ENCODE assay signal across 1 cellular context in the genomic region with DNA sequence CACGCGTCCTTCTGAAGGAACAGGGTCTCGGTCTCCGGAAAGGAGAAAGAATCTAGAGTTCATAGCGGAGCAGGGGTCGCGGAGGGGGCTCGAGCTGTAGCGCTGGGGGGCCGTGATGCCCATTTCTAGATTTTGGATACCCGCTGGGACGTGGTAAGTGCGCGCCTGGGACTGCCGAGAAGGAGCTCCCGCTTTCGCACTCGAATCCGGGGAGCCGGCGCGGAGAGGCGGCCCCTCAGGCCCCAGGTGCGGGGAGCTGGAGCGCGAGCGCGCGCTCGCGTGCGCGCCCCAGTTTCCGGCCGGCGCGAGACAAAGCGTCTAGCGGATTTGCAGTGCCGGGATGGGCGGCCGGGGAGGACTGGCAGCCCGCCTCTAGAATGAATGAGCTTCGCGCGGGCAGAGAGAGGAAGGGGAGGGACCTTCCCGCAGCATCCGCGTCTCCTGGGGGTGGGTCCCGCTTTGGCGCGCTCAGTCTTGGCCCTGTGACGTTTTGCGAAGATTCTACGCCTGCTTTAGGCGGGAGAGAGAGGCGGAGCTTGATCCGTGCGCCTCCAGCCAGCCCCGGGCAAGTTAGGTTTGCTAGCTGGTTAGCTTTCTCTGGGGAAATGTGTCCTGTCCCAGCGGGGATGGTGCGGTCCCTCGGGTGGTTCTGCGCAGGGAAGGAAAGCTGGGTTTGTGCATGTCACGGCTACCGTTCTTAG.
A peak's percentile ranks its signal among the peaks of the same experiment; 100 is the strongest.
TF ChIP-seq lines count a peak whose summit lies in the region.

No MANE protein-coding gene starts in this region.

TF ChIP-seq in HepG2, 621 proteins besides CTCF, POLR2A, EP300 and RAD21 (continued from another document and continues in another):
- TF ChIP-seq, protein P1, sequence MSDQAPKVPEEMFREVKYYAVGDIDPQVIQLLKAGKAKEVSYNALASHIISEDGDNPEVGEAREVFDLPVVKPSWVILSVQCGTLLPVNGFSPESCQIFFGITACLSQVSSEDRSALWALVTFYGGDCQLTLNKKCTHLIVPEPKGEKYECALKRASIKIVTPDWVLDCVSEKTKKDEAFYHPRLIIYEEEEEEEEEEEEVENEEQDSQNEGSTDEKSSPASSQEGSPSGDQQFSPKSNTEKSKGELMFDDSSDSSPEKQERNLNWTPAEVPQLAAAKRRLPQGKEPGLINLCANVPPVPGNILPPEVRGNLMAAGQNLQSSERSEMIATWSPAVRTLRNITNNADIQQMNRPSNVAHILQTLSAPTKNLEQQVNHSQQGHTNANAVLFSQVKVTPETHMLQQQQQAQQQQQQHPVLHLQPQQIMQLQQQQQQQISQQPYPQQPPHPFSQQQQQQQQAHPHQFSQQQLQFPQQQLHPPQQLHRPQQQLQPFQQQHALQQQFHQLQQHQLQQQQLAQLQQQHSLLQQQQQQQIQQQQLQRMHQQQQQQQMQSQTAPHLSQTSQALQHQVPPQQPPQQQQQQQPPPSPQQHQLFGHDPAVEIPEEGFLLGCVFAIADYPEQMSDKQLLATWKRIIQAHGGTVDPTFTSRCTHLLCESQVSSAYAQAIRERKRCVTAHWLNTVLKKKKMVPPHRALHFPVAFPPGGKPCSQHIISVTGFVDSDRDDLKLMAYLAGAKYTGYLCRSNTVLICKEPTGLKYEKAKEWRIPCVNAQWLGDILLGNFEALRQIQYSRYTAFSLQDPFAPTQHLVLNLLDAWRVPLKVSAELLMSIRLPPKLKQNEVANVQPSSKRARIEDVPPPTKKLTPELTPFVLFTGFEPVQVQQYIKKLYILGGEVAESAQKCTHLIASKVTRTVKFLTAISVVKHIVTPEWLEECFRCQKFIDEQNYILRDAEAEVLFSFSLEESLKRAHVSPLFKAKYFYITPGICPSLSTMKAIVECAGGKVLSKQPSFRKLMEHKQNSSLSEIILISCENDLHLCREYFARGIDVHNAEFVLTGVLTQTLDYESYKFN (CRISPR knock-in tag; conservative IDR thresholded peaks at IDR 0.05): no peak
- TF ChIP-seq HDAC2 (CRISPR knock-in tag; IDR thresholded peaks at IDR 0.05) (no peak), SUZ12 (IDR thresholded peaks at IDR 0.05; ENCODE audit: low read depth, low read length) (no peak), CENPT (CRISPR knock-in tag; IDR thresholded peaks at IDR 0.05; ENCODE audit: low read depth) (no peak), ZNF569 (CRISPR knock-in tag; IDR thresholded peaks at IDR 0.05; ENCODE audit: borderline replicate concordance) (no peak), ZNF7 (CRISPR knock-in tag; IDR thresholded peaks at IDR 0.05) (no peak), RBM22 (optimal IDR thresholded peaks at IDR 0.05; ENCODE audit: low read length) (no peak), HNF4A (CRISPR knock-in tag; IDR thresholded peaks at IDR 0.05) (no peak), ZNF775 (CRISPR knock-in tag; IDR thresholded peaks at IDR 0.05; ENCODE audit: borderline replicate concordance) (no peak), TCF7L2 (IDR thresholded peaks at IDR 0.05; ENCODE audit: low read depth, low read length) (no peak), MAFG (CRISPR knock-in tag; IDR thresholded peaks at IDR 0.05) (no peak), PHF5A (CRISPR knock-in tag; IDR thresholded peaks at IDR 0.05; ENCODE audit: low read depth, unreplicated experiment) (no peak), GATA4 (IDR thresholded peaks at IDR 0.05; ENCODE audit: borderline replicate concordance, low read depth) (0 out of 2 replicates have a peak, but pooled peaks have one; percentile 17), MYNN (CRISPR knock-in tag; IDR thresholded peaks at IDR 0.05; ENCODE audit: low read depth) (no peak), ZNF142 (CRISPR knock-in tag; IDR thresholded peaks at IDR 0.05) (no peak), ZNF251 (CRISPR knock-in tag; IDR thresholded peaks at IDR 0.05) (no peak), NRL (CRISPR knock-in tag; IDR thresholded peaks at IDR 0.05; ENCODE audit: borderline replicate concordance) (no peak), RARG (CRISPR knock-in tag; IDR thresholded peaks at IDR 0.05; ENCODE audit: low read depth) (no peak), ZNF776 (CRISPR knock-in tag; IDR thresholded peaks at IDR 0.05) (no peak), MED13 (CRISPR knock-in tag; IDR thresholded peaks at IDR 0.05) (peak; percentile 27; the same call in 1 of the 2 replicates), ZNF451 (CRISPR knock-in tag; IDR thresholded peaks at IDR 0.05) (no peak), DPF2 (CRISPR knock-in tag; IDR thresholded peaks at IDR 0.05; ENCODE audit: borderline replicate concordance, low read depth) (no peak), ZNF816 (CRISPR knock-in tag; IDR thresholded peaks at IDR 0.05; ENCODE audit: borderline replicate concordance) (no peak), TEAD2 (CRISPR knock-in tag; IDR thresholded peaks at IDR 0.05) (no peak), ZNF17 (CRISPR knock-in tag; IDR thresholded peaks at IDR 0.05) (no peak)
- TF ChIP-seq, protein P2, sequence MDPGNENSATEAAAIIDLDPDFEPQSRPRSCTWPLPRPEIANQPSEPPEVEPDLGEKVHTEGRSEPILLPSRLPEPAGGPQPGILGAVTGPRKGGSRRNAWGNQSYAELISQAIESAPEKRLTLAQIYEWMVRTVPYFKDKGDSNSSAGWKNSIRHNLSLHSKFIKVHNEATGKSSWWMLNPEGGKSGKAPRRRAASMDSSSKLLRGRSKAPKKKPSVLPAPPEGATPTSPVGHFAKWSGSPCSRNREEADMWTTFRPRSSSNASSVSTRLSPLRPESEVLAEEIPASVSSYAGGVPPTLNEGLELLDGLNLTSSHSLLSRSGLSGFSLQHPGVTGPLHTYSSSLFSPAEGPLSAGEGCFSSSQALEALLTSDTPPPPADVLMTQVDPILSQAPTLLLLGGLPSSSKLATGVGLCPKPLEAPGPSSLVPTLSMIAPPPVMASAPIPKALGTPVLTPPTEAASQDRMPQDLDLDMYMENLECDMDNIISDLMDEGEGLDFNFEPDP (CRISPR knock-in tag; conservative IDR thresholded peaks at IDR 0.05): no peak; the same call in 1 of the 2 replicates
- TF ChIP-seq, protein P3, sequence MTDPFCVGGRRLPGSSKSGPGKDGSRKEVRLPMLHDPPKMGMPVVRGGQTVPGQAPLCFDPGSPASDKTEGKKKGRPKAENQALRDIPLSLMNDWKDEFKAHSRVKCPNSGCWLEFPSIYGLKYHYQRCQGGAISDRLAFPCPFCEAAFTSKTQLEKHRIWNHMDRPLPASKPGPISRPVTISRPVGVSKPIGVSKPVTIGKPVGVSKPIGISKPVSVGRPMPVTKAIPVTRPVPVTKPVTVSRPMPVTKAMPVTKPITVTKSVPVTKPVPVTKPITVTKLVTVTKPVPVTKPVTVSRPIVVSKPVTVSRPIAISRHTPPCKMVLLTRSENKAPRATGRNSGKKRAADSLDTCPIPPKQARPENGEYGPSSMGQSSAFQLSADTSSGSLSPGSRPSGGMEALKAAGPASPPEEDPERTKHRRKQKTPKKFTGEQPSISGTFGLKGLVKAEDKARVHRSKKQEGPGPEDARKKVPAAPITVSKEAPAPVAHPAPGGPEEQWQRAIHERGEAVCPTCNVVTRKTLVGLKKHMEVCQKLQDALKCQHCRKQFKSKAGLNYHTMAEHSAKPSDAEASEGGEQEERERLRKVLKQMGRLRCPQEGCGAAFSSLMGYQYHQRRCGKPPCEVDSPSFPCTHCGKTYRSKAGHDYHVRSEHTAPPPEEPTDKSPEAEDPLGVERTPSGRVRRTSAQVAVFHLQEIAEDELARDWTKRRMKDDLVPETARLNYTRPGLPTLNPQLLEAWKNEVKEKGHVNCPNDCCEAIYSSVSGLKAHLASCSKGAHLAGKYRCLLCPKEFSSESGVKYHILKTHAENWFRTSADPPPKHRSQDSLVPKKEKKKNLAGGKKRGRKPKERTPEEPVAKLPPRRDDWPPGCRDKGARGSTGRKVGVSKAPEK (CRISPR knock-in tag; IDR thresholded peaks at IDR 0.05; ENCODE audit: borderline replicate concordance): no peak
- TF ChIP-seq, protein P4, sequence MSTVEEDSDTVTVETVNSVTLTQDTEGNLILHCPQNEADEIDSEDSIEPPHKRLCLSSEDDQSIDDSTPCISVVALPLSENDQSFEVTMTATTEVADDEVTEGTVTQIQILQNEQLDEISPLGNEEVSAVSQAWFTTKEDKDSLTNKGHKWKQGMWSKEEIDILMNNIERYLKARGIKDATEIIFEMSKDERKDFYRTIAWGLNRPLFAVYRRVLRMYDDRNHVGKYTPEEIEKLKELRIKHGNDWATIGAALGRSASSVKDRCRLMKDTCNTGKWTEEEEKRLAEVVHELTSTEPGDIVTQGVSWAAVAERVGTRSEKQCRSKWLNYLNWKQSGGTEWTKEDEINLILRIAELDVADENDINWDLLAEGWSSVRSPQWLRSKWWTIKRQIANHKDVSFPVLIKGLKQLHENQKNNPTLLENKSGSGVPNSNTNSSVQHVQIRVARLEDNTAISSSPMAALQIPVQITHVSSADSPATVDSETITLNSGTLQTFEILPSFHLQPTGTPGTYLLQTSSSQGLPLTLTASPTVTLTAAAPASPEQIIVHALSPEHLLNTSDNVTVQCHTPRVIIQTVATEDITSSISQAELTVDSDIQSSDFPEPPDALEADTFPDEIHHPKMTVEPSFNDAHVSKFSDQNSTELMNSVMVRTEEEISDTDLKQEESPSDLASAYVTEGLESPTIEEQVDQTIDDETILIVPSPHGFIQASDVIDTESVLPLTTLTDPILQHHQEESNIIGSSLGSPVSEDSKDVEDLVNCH (CRISPR knock-in tag; IDR thresholded peaks at IDR 0.05): no peak
- TF ChIP-seq, protein P5, sequence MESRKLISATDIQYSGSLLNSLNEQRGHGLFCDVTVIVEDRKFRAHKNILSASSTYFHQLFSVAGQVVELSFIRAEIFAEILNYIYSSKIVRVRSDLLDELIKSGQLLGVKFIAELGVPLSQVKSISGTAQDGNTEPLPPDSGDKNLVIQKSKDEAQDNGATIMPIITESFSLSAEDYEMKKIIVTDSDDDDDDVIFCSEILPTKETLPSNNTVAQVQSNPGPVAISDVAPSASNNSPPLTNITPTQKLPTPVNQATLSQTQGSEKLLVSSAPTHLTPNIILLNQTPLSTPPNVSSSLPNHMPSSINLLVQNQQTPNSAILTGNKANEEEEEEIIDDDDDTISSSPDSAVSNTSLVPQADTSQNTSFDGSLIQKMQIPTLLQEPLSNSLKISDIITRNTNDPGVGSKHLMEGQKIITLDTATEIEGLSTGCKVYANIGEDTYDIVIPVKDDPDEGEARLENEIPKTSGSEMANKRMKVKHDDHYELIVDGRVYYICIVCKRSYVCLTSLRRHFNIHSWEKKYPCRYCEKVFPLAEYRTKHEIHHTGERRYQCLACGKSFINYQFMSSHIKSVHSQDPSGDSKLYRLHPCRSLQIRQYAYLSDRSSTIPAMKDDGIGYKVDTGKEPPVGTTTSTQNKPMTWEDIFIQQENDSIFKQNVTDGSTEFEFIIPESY (CRISPR knock-in tag; IDR thresholded peaks at IDR 0.05): no peak
- TF ChIP-seq, protein P6, sequence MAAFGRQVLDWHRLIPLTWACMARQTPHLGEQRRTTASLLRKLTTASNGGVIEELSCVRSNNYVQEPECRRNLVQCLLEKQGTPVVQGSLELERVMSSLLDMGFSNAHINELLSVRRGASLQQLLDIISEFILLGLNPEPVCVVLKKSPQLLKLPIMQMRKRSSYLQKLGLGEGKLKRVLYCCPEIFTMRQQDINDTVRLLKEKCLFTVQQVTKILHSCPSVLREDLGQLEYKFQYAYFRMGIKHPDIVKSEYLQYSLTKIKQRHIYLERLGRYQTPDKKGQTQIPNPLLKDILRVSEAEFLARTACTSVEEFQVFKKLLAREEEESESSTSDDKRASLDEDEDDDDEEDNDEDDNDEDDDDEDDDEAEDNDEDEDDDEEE (CRISPR knock-in tag; IDR thresholded peaks at IDR 0.05): no peak
- TF ChIP-seq, protein P7, sequence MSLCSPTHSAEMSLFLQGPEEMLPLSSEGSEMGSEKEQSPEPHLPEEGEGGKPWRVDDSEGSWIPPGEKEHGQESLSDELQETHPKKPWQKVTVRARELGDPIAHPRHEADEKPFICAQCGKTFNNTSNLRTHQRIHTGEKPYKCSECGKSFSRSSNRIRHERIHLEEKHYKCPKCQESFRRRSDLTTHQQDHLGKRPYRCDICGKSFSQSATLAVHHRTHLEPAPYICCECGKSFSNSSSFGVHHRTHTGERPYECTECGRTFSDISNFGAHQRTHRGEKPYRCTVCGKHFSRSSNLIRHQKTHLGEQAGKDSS (CRISPR knock-in tag; IDR thresholded peaks at IDR 0.05; ENCODE audit: borderline replicate concordance, low read depth): no peak
